10 cellular contexts compared by ENCODE assay signal in the genomic region with DNA sequence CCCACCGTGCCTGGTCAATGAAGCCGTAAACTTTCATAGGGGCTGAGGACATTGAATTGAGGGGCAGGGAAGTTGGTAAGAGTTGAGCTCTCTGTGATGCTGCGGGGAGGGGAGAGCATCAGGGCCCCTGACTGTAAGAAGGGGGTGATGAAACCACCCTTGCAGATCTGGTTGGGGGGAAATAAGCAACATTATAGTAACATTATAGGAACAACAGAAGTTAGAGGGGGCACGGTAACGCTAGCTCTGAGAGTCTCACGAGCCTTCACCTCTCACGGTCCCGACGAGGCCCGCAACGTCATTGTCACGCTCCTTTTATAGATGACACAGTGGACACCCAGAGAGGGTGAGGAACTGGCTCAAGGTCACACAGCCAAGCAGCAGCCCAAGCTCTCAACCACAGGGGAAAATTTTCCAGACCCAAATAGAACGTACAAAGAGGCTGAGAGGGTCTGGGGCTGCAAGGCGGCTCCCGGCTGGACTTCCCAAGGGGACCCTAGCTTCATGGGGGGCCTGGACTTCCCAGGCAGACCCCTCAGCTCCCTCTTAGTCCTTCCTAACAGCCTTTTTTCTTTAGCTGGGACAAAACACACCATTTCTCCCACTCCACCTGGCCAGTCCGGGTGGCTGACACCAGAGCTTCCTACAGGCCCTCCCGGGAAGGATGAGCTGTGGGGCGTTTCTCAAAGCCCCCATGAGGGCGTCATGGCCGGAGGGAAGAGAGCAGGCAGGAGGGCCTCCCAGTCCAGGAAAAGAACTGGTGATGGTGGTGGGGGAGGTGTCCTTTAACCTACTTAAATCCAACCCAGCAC. TPM values are rescaled to one million over a fixed set of nuclear protein-coding genes. Genes with fewer than 3 reads are reported as not detected.
DNase-seq lines count a peak whose midpoint lies in the region; ATAC-seq and TF ChIP-seq lines count a peak whose summit lies in the region.
"Had no signal": no experiment of that assay in that cellular context is flagged by ENCODE, and none has a peak within 500 bp of the region (broad histone marks: within the 10 kb centered on the region; RNA-seq: fewer than 3 reads in every experiment).

No MANE protein-coding gene starts in this region.

- no peak for DNase-seq in natural killer cell
- DNase-seq in natural killer cell treated with Interleukin-12 subunit alpha and Interleukin-12 subunit beta and Interleukin-15 and Interleukin-18, amount 100 ng/mL, for 72 hours (ENCODE audit: low spot score): no peak
- DNase-seq in breast epithelium (ENCODE audit: low spot score in 2 of 2): no peak
- no peak for DNase-seq in uterus
- no peak for DNase-seq in LoVo (ENCODE audit: low spot score)
- DNase-seq: activated CD4-positive, CD25-positive, alpha-beta regulatory T cell treated with anti-CD3 and anti-CD28 coated beads, Interleukin-2, amount 50 U/mL, for 72 hours had no signal

- H3K27me3 Mint-ChIP-seq in natural killer cell (ENCODE audit: low read depth in 2 of 2) (no peaks in the 10 kb centered on the region), nephron (ENCODE audit: low read depth) (peaks cover 6% of the 10 kb centered on the region)
- H3K27me3 Mint-ChIP-seq in natural killer cell treated with Interleukin-12 subunit alpha and Interleukin-12 subunit beta and Interleukin-15 and Interleukin-18, amount 100 ng/mL, for 72 hours: no peaks in the 10 kb centered on the region

- ATAC-seq in natural killer cell: no peak
- no peak for ATAC-seq in natural killer cell treated with Interleukin-12 subunit alpha and Interleukin-12 subunit beta and Interleukin-15 and Interleukin-18, amount 100 ng/mL, for 72 hours
- ATAC-seq in GM19324 (IDR thresholded peaks at IDR 0.05; ENCODE audit: low FRiP score, unreplicated experiment): no peak
- ATAC-seq in GM21737 (IDR thresholded peaks at IDR 0.05; ENCODE audit: unreplicated experiment): no peak

- H3K4me1 ChIP-seq in breast epithelium: peaks cover 11 to 47% of the 10 kb centered on the region in 2 donors
- H3K4me1 ChIP-seq in uterus: peaks cover 8 to 36% of the 10 kb centered on the region in 2 donors

- peak overlapping the region; percentile 51 to 70 for H3K27ac Mint-ChIP-seq in natural killer cell
- H3K27ac Mint-ChIP-seq in natural killer cell treated with Interleukin-12 subunit alpha and Interleukin-12 subunit beta and Interleukin-15 and Interleukin-18, amount 100 ng/mL, for 72 hours: peak overlapping the region in 1 of 2 donors; percentile 35
- H3K27ac Mint-ChIP-seq in nephron: peak overlapping the region; percentile 48 to 92 (median 90)

- H3K27ac ChIP-seq in breast epithelium (peak overlapping the region; percentile 87 to 93), uterus (peak overlapping the region; percentile 82 to 88)

- H3K9me3 ChIP-seq in breast epithelium: no peaks in the 10 kb centered on the region
- no peaks in the 10 kb centered on the region for H3K9me3 ChIP-seq in uterus

- no peaks in the 10 kb centered on the region for H3K27me3 ChIP-seq in breast epithelium
- no peaks in the 10 kb centered on the region for H3K27me3 ChIP-seq in uterus

- H3K36me3 Mint-ChIP-seq in natural killer cell: no peaks in the 10 kb centered on the region
- no peaks in the 10 kb centered on the region for H3K36me3 Mint-ChIP-seq in natural killer cell treated with Interleukin-12 subunit alpha and Interleukin-12 subunit beta and Interleukin-15 and Interleukin-18, amount 100 ng/mL, for 72 hours
- peaks cover 45% of the 10 kb centered on the region for H3K36me3 Mint-ChIP-seq in nephron (ENCODE audit: low read depth)

- no peaks in the 10 kb centered on the region for H3K9me3 Mint-ChIP-seq in natural killer cell
- H3K9me3 Mint-ChIP-seq in natural killer cell treated with Interleukin-12 subunit alpha and Interleukin-12 subunit beta and Interleukin-15 and Interleukin-18, amount 100 ng/mL, for 72 hours: no peaks in the 10 kb centered on the region
- no peaks in the 10 kb centered on the region for H3K9me3 Mint-ChIP-seq in nephron

- TF ChIP-seq CTCF in natural killer cell (IDR thresholded peaks at IDR 0.05) (no peak), breast epithelium (IDR thresholded peaks at IDR 0.05) (no peak), nephron (IDR thresholded peaks at IDR 0.05; ENCODE audit: unreplicated experiment in 3 of 3) (no peak), uterus (IDR thresholded peaks at IDR 0.05) (no peak)

- H3K36me3 ChIP-seq in breast epithelium: no peaks in the 10 kb centered on the region
- no peaks in the 10 kb centered on the region for H3K36me3 ChIP-seq in uterus

- H3K4me3 Mint-ChIP-seq in natural killer cell (no peak overlapping the region), nephron (peak overlapping the region; percentile 38 to 79 (median 71))
- H3K4me3 Mint-ChIP-seq in natural killer cell treated with Interleukin-12 subunit alpha and Interleukin-12 subunit beta and Interleukin-15 and Interleukin-18, amount 100 ng/mL, for 72 hours: no peak overlapping the region

- no peak for TF ChIP-seq POLR2A in breast epithelium (IDR thresholded peaks at IDR 0.05)
- TF ChIP-seq POLR2A in uterus (IDR thresholded peaks at IDR 0.05): no peak

- H3K4me1 Mint-ChIP-seq in natural killer cell (peaks cover 18 to 61% of the 10 kb centered on the region in 2 donors), nephron (peaks cover 45% of the 10 kb centered on the region)
- peaks cover 12 to 30% of the 10 kb centered on the region in 2 donors for H3K4me1 Mint-ChIP-seq in natural killer cell treated with Interleukin-12 subunit alpha and Interleukin-12 subunit beta and Interleukin-15 and Interleukin-18, amount 100 ng/mL, for 72 hours (ENCODE audit: low read depth in 2 of 2)

- H3K4me3 ChIP-seq in breast epithelium: peak overlapping the region in 1 of 3 donors; percentile 46
- no peak overlapping the region for H3K4me3 ChIP-seq in uterus

- intact Hi-C loops in natural killer cell (cut with micrococcal nuclease): no loop called here
- intact Hi-C loops in breast epithelium (cut with DNase I; ENCODE audit: low total_unique reads): no loop called here
- intact Hi-C loops in uterus (cut with DNase I; ENCODE audit: low total_unique reads): no loop called here

RNA-seq across cellular contexts. Expression of gene TLE5, which starts 4.1 kb away (rescaled TPM):
- 1,000 to 10,000 TPM in 1 of 3 donors, 100 to 1,000 TPM in 2; 943 to 1,012 (median 968) TPM for total RNA-seq in natural killer cell
- 100 to 1,000 TPM; 242 to 309 TPM for total RNA-seq in natural killer cell treated with Interleukin-12 subunit alpha and Interleukin-12 subunit beta and Interleukin-15 and Interleukin-18, amount 100 ng/mL, for 72 hours
- 100 to 1,000 TPM; 329 to 407 (median 397) TPM for total RNA-seq in breast epithelium
- total RNA-seq in uterus: 100 to 1,000 TPM in 3 of 4 donors, 10 to 100 TPM in 1; 86.1 to 644 (median 429) TPM

RNA-seq across cellular contexts. Expression of gene TLE2, which starts 29.1 kb away (rescaled TPM):
- total RNA-seq in natural killer cell: 1 to 10 TPM; 6.1 to 8.8 (median 8.2) TPM
- total RNA-seq in natural killer cell treated with Interleukin-12 subunit alpha and Interleukin-12 subunit beta and Interleukin-15 and Interleukin-18, amount 100 ng/mL, for 72 hours: 1 to 10 TPM; 1.3 to 3.2 TPM
- total RNA-seq in breast epithelium: 10 to 100 TPM; 25.3 to 65.6 (median 35.1) TPM
- total RNA-seq in uterus: 100 to 1,000 TPM in 1 of 4 donors, 10 to 100 TPM in 3; 24.9 to 102 (median 62.3) TPM
- total RNA-seq: RPMI7951 had no signal

RNA-seq across cellular contexts. Expression of gene GNA11, which starts 35.9 kb away (rescaled TPM):
- under 1 TPM; 0.24 to 0.60 (median 0.29) TPM for total RNA-seq in natural killer cell
- total RNA-seq in natural killer cell treated with Interleukin-12 subunit alpha and Interleukin-12 subunit beta and Interleukin-15 and Interleukin-18, amount 100 ng/mL, for 72 hours: 1 to 10 TPM in 1 of 2 donors, under 1 TPM in 1; 1.00 to 1.3 TPM
- 10 to 100 TPM; 40.5 to 52.0 (median 42.3) TPM for total RNA-seq in breast epithelium
- total RNA-seq in uterus: 10 to 100 TPM in 3 of 4 donors, 1 to 10 TPM in 1; 8.5 to 71.8 (median 27.7) TPM

Comparison
In these comparisons a context has a peak if more than half of its experiments do, and no peak if none do; other contexts are left out.
1. H3K4me3 Mint-ChIP-seq: peak in nephron (3 of 3); none in natural killer cell (single experiment) and natural killer cell treated with Interleukin-12 subunit alpha and Interleukin-12 subunit beta and Interleukin-15 and Interleukin-18, amount 100 ng/mL, for 72 hours (single experiment).
2. RNA of gene GNA11, which starts 35.9 kb away (total RNA-seq): 8.5 to 71.8 TPM in uterus and 40.5 to 52.0 TPM in breast epithelium; 1.00 to 1.3 TPM in natural killer cell treated with Interleukin-12 subunit alpha and Interleukin-12 subunit beta and Interleukin-15 and Interleukin-18, amount 100 ng/mL, for 72 hours and 0.24 to 0.60 TPM in natural killer cell; every median in the first group is over 4 times any median in the second.